10 cellular contexts compared by ENCODE assay signal in the genomic region with DNA sequence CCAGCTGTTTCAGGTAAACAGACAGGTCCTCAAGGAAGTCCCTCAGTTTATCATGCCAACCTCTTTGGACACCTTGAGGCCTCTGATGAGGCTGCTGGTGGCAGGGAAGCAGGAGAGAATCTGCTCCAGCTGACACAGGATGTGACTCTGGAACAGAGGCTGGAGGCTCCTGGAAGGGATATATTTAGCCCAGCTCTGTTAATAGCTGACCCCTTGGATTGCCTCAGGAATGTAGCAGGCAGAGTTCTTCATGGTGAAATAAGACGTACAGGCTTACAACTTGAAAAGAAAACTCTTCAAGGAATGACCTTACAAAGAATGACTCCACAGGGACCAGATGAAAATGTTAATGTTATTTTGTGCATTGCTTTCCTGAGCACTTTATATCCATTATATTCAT.
DNase-seq lines count a peak whose midpoint lies in the region; FAIRE-seq and TF ChIP-seq lines count a peak whose summit lies in the region.
"Had no signal": no experiment of that assay in that cellular context is flagged by ENCODE, and none has a peak within 500 bp of the region (broad histone marks: within the 10 kb centered on the region; RNA-seq: fewer than 3 reads in every experiment).

No MANE protein-coding gene starts in this region.

- H3K4me3 Mint-ChIP-seq in neural crest cell = peak overlapping the region; percentile 50

- H3K36me3 ChIP-seq in SJCRH30 (no peaks in the 10 kb centered on the region), HAP-1 (replicated peaks) (no peaks in the 10 kb centered on the region)

- peak overlapping the region; percentile 79 for H3K27ac ChIP-seq in SJCRH30

- POLR2A ChIA-PET in GM10248 (lab: Yijun Ruan, JAX) = no interaction called here

- no peaks in the 10 kb centered on the region for H3K9me3 Mint-ChIP-seq in neural crest cell

- H3K4me3 ChIP-seq in SJCRH30 = peak overlapping the region; percentile 53
- H3K4me3 ChIP-seq in foreskin fibroblast (ENCODE audit: low read depth in 1 of 2, low read length in 2 of 2) = no peak overlapping the region
- no peak overlapping the region for H3K4me3 ChIP-seq in HAP-1

- CTCF ChIA-PET in GM10248 (lab: Yijun Ruan, JAX) = interaction anchor here (0.8 to 4.7 kb wide), 20 partner anchors 11 to 1300 kb away, joined by 3 to 28 read pairs (median 4); partner anchors contain the start of gene MINDY2

- DNase-seq in Daoy (ENCODE audit: low read depth) (peak; percentile 22), SJCRH30 (peak; percentile 56 to 74), foreskin fibroblast (peak; percentile 78 to 84), neural crest cell (ENCODE audit: low read depth, low spot score) (no peak), NOMO-1 treated with dmso at 0.1 percent for 144 hours (lab: John Stamatoyannopoulos, UW; ENCODE audit: unreplicated experiment) (no peak), GM10248 (ENCODE audit: extremely low spot score) (no peak), GM19239 (ENCODE audit: insufficient read length, low spot score) (no peak), HAP-1 (ENCODE audit: low spot score in 2 of 2) (no peak)
- DNase-seq: activated T-cell treated with anti-CD3 and anti-CD28 coated beads, Interleukin-2, amount 50 U/mL, for 1 hour; NCI-H187 treated with DMSO at 0.1 percent for 48 hours had no signal

- H3K27me3 ChIP-seq in SJCRH30 (no peaks in the 10 kb centered on the region), HAP-1 (ENCODE audit: low read depth) (no peaks in the 10 kb centered on the region)

- no peaks in the 10 kb centered on the region for H3K36me3 Mint-ChIP-seq in neural crest cell (ENCODE audit: low read depth)

- in situ Hi-C loops in HAP-1 (cut with MboI; ENCODE audit: low sequenced_read_pairs) = loop anchor here (25.0 kb wide), 1 partner anchor 1259 kb away; no protein-coding TSS in a partner anchor

- H3K27ac Mint-ChIP-seq in neural crest cell (ENCODE audit: unreplicated experiment) = no peak overlapping the region

- H3K9me3 ChIP-seq in SJCRH30 (replicated peaks) (no peaks in the 10 kb centered on the region), HAP-1 (no peaks in the 10 kb centered on the region)

- no peaks in the 10 kb centered on the region for H3K27me3 Mint-ChIP-seq in neural crest cell (ENCODE audit: low read depth)

- peaks cover 31% of the 10 kb centered on the region for H3K4me1 ChIP-seq in SJCRH30
- peaks cover 22% of the 10 kb centered on the region for H3K4me1 ChIP-seq in HAP-1

- FAIRE-seq in GM19239 (lab: Jason Lieb, UNC) = no peak

- TF ChIP-seq CTCF in foreskin fibroblast (IDR thresholded peaks at IDR 0.05; ENCODE audit: low read depth, low read length) = no peak
- no peak for TF ChIP-seq CTCF in neural crest cell (conservative IDR thresholded peaks at IDR 0.05)
- no peak for TF ChIP-seq CTCF in GM10248 (IDR thresholded peaks at IDR 0.05; ENCODE audit: control extremely low read depth, extremely low read depth, low read depth, missing control alignments)

- peaks cover 32% of the 10 kb centered on the region for H3K4me1 Mint-ChIP-seq in neural crest cell

Comparison
In these comparisons a context has a peak if more than half of its experiments do, and no peak if none do; other contexts are left out.
1. DNase-seq: peak in Daoy (single experiment), SJCRH30 (2 of 2) and foreskin fibroblast (2 of 2); none in neural crest cell (single experiment), NOMO-1 treated with dmso at 0.1 percent for 144 hours (single experiment), GM10248 (single experiment), GM19239 (single experiment) and HAP-1 (0 of 2).